8 cellular contexts compared by ENCODE assay signal in the genomic region with DNA sequence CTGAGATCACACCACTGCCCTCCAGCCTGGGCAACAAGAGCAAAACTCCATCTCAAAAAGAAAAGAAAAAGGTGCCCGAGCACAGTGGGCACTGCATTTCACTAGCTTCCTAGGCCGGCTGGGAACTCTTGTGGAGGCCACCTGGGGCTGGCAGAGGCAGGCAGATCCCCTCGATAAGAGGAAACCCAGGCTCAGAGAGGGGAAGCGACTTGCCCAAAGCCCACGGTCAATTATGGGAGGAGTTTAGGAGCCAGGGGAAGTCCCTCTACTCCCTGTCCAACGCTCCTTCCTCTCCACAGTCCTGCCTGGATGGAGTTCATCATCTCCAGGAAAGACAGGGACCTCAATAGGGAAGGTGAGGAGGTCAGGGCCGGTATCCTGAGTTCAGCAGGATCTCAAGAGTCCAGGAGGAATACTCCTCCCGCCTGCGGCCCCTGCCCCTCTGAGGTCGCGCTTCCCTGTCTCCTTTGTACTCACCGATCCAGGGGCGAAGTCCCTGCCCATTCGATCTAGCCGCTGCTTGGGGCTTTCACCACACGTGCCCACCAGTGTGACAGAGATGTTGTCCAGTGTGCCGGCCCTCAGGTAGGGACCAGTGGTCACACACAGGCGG. TPM values are rescaled to one million over a fixed set of nuclear protein-coding genes. Genes with fewer than 3 reads are reported as not detected.
A peak's percentile ranks its signal among the peaks of the same experiment; 100 is the strongest.
DNase-seq lines count a peak whose midpoint lies in the region; ATAC-seq and TF ChIP-seq lines count a peak whose summit lies in the region.

No MANE protein-coding gene starts in this region.

- TF ChIP-seq CTCF in CD4-positive, alpha-beta T cell (IDR thresholded peaks at IDR 0.05): no peak
- TF ChIP-seq CTCF in Loucy (conservative IDR thresholded peaks at IDR 0.05; ENCODE audit: low read length) (no peak), dorsolateral prefrontal cortex (IDR thresholded peaks at IDR 0.05 in 54 of 56, conservative IDR thresholded peaks at IDR 0.05 in 2 of 56; ENCODE audit: low read depth in 1 of 56, partially characterized antibody in 56 of 56) (no peak)

- CTCF ChIA-PET in CD4-positive, alpha-beta T cell (lab: Charles Lee): interaction anchor here (1.7 to 2.0 kb wide), 2 partner anchors 38 to 108 kb away, joined by 4 to 6 read pairs; no protein-coding TSS in a partner anchor

- H3K27ac ChIP-seq in CD4-positive, alpha-beta T cell (ENCODE audit: low read depth, low read length): no peak overlapping the region
- peak overlapping the region in 54 of 59 donors; percentile 72 to 98 (median 92) for H3K27ac ChIP-seq in dorsolateral prefrontal cortex

- H3K79me2 ChIP-seq in Loucy (ENCODE audit: insufficient read depth, low read length): no peaks in the 10 kb centered on the region

- H3K4me1 Mint-ChIP-seq in CD4-positive, alpha-beta T cell (ENCODE audit: low read depth): peaks cover 40% of the 10 kb centered on the region

- ATAC-seq in CD4-positive, alpha-beta T cell (ENCODE audit: poor library complexity): no peak
- ATAC-seq in GM18870 (IDR thresholded peaks at IDR 0.05; ENCODE audit: unreplicated experiment) (no peak), HG03439 (IDR thresholded peaks at IDR 0.05; ENCODE audit: unreplicated experiment) (no peak)

- H3K36me3 Mint-ChIP-seq in CD4-positive, alpha-beta T cell (ENCODE audit: low read depth): peaks cover 33% of the 10 kb centered on the region

- H2AFZ ChIP-seq in Loucy (ENCODE audit: low read length) (peak overlapping the region; percentile 94), neuron (ENCODE audit: low read depth, low read length) (peak overlapping the region; percentile 69)

- H3K4me1 ChIP-seq in Loucy (ENCODE audit: insufficient read depth, low read length, poor library complexity, severe bottlenecking) (peaks cover 15% of the 10 kb centered on the region), neuron (ENCODE audit: insufficient read depth, low read length) (peaks cover 18% of the 10 kb centered on the region)

- peaks cover 15% of the 10 kb centered on the region for H3F3A ChIP-seq in Loucy (ENCODE audit: low read depth)

- intact Hi-C loops in CD4-positive, alpha-beta T cell (cut with DNase I, micrococcal nuclease): loop anchor here in 1 of 2 experiments (10.0 kb wide), 1 partner anchor 257 kb away; a partner anchor contains a TSS
- intact Hi-C loops in dorsolateral prefrontal cortex (cut with DNase I): loop anchor here (5.0 kb wide), 2 partner anchors 40 to 55 kb away; no protein-coding TSS in a partner anchor

- H3K9me3 ChIP-seq in CD4-positive, alpha-beta T cell (ENCODE audit: control insufficient read depth, low read length): no peaks in the 10 kb centered on the region
- H3K9me3 ChIP-seq in Loucy (ENCODE audit: insufficient read depth, low read depth, low read length) (no peaks in the 10 kb centered on the region), neuron (ENCODE audit: low read length) (no peaks in the 10 kb centered on the region)

- peaks cover 70% of the 10 kb centered on the region for H3K27me3 Mint-ChIP-seq in CD4-positive, alpha-beta T cell

- DNase-seq in CD4-positive, alpha-beta T cell: no peak
- DNase-seq in dorsolateral prefrontal cortex: peak in 1 of 10 donors; percentile 40
- DNase-seq in SIG-M5 treated with dmso at 0.1 percent for 504 hours (lab: John Stamatoyannopoulos, UW; ENCODE audit: unreplicated experiment): no peak
- no peak for DNase-seq in DMS153 (lab: John Stamatoyannopoulos, UW)

- peak overlapping the region; percentile 100 for H3K27ac Mint-ChIP-seq in CD4-positive, alpha-beta T cell

- H3K9me3 Mint-ChIP-seq in CD4-positive, alpha-beta T cell: peaks cover 2% of the 10 kb centered on the region

- H3K36me3 ChIP-seq in Loucy (ENCODE audit: insufficient read depth, low read length) (no peaks in the 10 kb centered on the region), neuron (ENCODE audit: insufficient read depth, low read length) (no peaks in the 10 kb centered on the region)

- H3K4me3 ChIP-seq in Loucy (ENCODE audit: low read length, poor library complexity, severe bottlenecking) (peak overlapping the region; percentile 91), dorsolateral prefrontal cortex (peak overlapping the region; percentile 39 to 88 (median 75)), neuron (ENCODE audit: low read length) (peak overlapping the region; percentile 71)

- peaks cover 40% of the 10 kb centered on the region for H3K27me3 ChIP-seq in CD4-positive, alpha-beta T cell (ENCODE audit: control insufficient read depth, insufficient read depth, low read length)
- H3K27me3 ChIP-seq in Loucy (ENCODE audit: insufficient read depth, low read length, poor library complexity, severe bottlenecking) (peaks cover 8% of the 10 kb centered on the region), dorsolateral prefrontal cortex (peaks cover 0 to 6% (median 0%) of the 10 kb centered on the region in 45 donors), neuron (ENCODE audit: insufficient read depth, low read length) (peaks cover 29% of the 10 kb centered on the region)

- H3K9ac ChIP-seq in Loucy (ENCODE audit: low read depth, low read length, poor library complexity, severe bottlenecking): peak overlapping the region; percentile 65

- H3K4me2 ChIP-seq in Loucy (ENCODE audit: low read depth, low read length, poor library complexity, severe bottlenecking): peak overlapping the region; percentile 93

- peak overlapping the region; percentile 99 for H3K4me3 Mint-ChIP-seq in CD4-positive, alpha-beta T cell

- no peaks in the 10 kb centered on the region for H3K9me2 ChIP-seq in Loucy (replicated peaks; ENCODE audit: low read depth, low read length)

- POLR2A ChIA-PET in CD4-positive, alpha-beta T cell (lab: Charles Lee): interaction anchor here (0.9 to 4.0 kb wide), 6 partner anchors 21 to 130 kb away, joined by 3 to 24 read pairs (median 4); a partner anchor contains a TSS

- H4K20me1 ChIP-seq in Loucy (ENCODE audit: insufficient read depth, low read length, poor library complexity, severe bottlenecking): no peaks in the 10 kb centered on the region

RNA-seq across cellular contexts. Expression of a gene that starts 0.8 kb away (rescaled TPM):
- total RNA-seq in CD4-positive, alpha-beta T cell: under 1 TPM; 0.81 to 0.91 TPM
- 1 to 10 TPM in 110 of 120 experiments, under 1 TPM in 10; 0.39 to 6.5 (median 2.0) TPM for total RNA-seq in dorsolateral prefrontal cortex

RNA-seq across cellular contexts. Expression of a gene that starts 6.4 kb away (rescaled TPM):
- total RNA-seq in CD4-positive, alpha-beta T cell: under 1 TPM; 0.52 to 0.53 TPM
- total RNA-seq in dorsolateral prefrontal cortex: 1 to 10 TPM in 88 of 120 experiments, under 1 TPM in 29, not detected in 3; 0.28 to 5.9 (median 1.7) TPM

RNA-seq across cellular contexts. Expression of a gene that starts 30.0 kb away (rescaled TPM):
- under 1 TPM in 1 of 2 experiments, not detected in 1; 0.41 TPM for total RNA-seq in CD4-positive, alpha-beta T cell
- total RNA-seq in dorsolateral prefrontal cortex: 1 to 10 TPM in 108 of 120 experiments, under 1 TPM in 5, not detected in 7; 0.56 to 8.3 (median 3.2) TPM

RNA-seq across cellular contexts. Expression of a gene that starts 34.7 kb away (rescaled TPM):
- 1,000 to 10,000 TPM; 1,723 to 1,794 TPM for total RNA-seq in CD4-positive, alpha-beta T cell
- 100 to 1,000 TPM in 74 of 120 experiments, 10 to 100 TPM in 46; 46.9 to 218 (median 112) TPM for total RNA-seq in dorsolateral prefrontal cortex

RNA-seq across cellular contexts. Expression of a gene that starts 45.3 kb away (rescaled TPM):
- 100 to 1,000 TPM; 351 to 366 TPM for total RNA-seq in CD4-positive, alpha-beta T cell
- 100 to 1,000 TPM; 264 to 763 (median 490) TPM for total RNA-seq in dorsolateral prefrontal cortex
